8 cellular contexts compared by ENCODE assay signal in the genomic region with DNA sequence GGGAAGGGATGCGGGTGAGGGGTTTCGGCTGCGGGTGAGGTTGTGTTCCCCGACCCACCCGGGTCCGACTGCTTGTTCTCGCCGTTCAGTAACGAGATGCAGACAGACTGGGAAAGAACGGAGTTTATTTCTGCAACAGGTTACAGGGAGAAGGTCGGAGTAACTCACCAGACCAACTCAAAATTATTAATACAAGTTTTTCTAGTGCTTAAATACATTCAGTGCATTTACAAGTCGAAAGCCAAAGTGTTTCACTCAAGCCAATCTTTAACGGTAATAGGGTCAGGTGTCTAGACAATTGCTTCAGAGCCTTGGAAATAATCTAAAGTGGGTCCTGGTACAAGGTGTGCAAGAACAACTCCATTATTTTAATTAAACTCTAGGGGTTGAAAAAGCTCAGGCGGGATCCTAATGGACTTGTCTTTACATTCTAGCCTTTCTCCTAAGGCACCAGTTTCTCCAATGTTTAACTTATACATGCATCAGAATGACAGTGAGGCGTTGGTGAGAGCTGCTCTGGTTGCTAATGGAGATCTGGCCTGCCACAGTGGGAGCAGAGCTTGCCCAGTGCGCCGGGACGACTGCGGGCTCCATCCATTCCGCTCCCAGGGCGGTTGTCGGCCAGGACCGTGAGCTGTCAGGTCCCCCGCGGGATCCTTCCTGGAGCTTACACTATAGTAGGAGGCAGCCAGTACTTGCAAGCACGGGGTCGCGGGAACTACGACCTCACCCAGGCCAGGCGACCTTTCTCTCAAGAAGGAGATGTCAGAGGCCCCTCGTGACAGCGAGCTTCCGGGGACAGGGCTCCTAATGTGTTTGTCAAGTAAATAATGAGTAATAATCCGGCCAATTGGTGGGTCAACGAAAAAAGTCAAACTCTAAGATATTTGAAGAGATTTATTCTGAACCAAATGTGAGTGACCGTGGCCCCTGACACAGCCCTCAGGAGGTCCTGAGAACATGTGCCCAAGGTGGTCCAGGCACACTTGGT. TPM values are rescaled to one million over a fixed set of nuclear protein-coding genes. Genes with fewer than 3 reads are reported as not detected.
A peak's percentile ranks its signal among the peaks of the same experiment; 100 is the strongest.
DNase-seq lines count a peak whose midpoint lies in the region; ATAC-seq and TF ChIP-seq lines count a peak whose summit lies in the region.

No MANE protein-coding gene starts in this region.

- peaks cover 0 to 4% (median 0%) of the 10 kb centered on the region in 11 experiments; a peak in 2 of 22 replicates for H3K36me3 ChIP-seq in BLaER1 treated with 17β-estradiol and CSF1 and Interleukin-3, amounts not matched to agents 10 nM and 100 nM
- no peaks in the 10 kb centered on the region for H3K36me3 ChIP-seq in esophagus (ENCODE audit: control insufficient read depth in 2 of 2, insufficient read depth in 2 of 2, low read length in 1 of 2)

- no peaks in the 10 kb centered on the region for H3K9me3 ChIP-seq in BLaER1 treated with 17β-estradiol and CSF1 and Interleukin-3, amounts not matched to agents 10 nM and 100 nM (replicated peaks in 1 of 11)
- H3K9me3 ChIP-seq in esophagus (ENCODE audit: control insufficient read depth in 2 of 2, insufficient read depth in 1 of 2, low read depth in 1 of 2, low read length in 1 of 2), result no peaks in the 10 kb centered on the region

- no peaks in the 10 kb centered on the region for H3K36me3 Mint-ChIP-seq in naive B cell

- H3K4me1 Mint-ChIP-seq in naive B cell, result peaks cover 31 to 44% (median 38%) of the 10 kb centered on the region in 3 donors

- no peaks in the 10 kb centered on the region for H3K9me3 Mint-ChIP-seq in naive B cell

- peaks cover 9 to 19% (median 12%) of the 10 kb centered on the region in 3 donors for H3K27me3 Mint-ChIP-seq in naive B cell

- no peak for TF ChIP-seq CTCF in RWPE1 (conservative IDR thresholded peaks at IDR 0.05; ENCODE audit: low read depth)

- peak overlapping the region; percentile 82 to 97 (median 88) for H3K4me2 ChIP-seq in BLaER1 treated with 17β-estradiol and CSF1 and Interleukin-3, amounts not matched to agents 10 nM and 100 nM

- DNase-seq in RWPE1 (ENCODE audit: low spot score) (no peak), naive B cell (no peak), NCI-H446 (lab: John Stamatoyannopoulos, UW) (no peak), NCI-H1105 treated with DMSO at 0.1 percent for 48 hours (lab: John Stamatoyannopoulos, UW) (no peak)

- peaks cover 16 to 40% (median 25%) of the 10 kb centered on the region in 11 experiments; a peak in 18 of 22 replicates for H4K20me1 ChIP-seq in BLaER1 treated with 17β-estradiol and CSF1 and Interleukin-3, amounts not matched to agents 10 nM and 100 nM

- 29 to 32% methylated on average over 36 of the region's 36 CpGs for WGBS in esophagus, 2 donors

- H3K4me3 ChIP-seq in BLaER1 treated with 17β-estradiol and CSF1 and Interleukin-3, amounts not matched to agents 10 nM and 100 nM, result peak overlapping the region; percentile 73 to 90 (median 82)
- H3K4me3 ChIP-seq in esophagus (ENCODE audit: low read depth in 1 of 2, low read length in 2 of 2), result peak overlapping the region; percentile 75 to 81

- peak; percentile 11 for ATAC-seq in GM21447 (IDR thresholded peaks at IDR 0.05; ENCODE audit: unreplicated experiment)
- peak; percentile 2 to 3 for ATAC-seq in naive B cell (ENCODE audit: low read depth in 2 of 2)
- ATAC-seq in HG02571 (IDR thresholded peaks at IDR 0.05; ENCODE audit: unreplicated experiment), result no peak

- H3K27ac ChIP-seq in BLaER1 treated with 17β-estradiol and CSF1 and Interleukin-3, amounts not matched to agents 10 nM and 100 nM, result peak overlapping the region; percentile 19 to 92 (median 86); a peak in 21 of 22 replicates
- H3K27ac ChIP-seq in RWPE1 (peak overlapping the region; percentile 91), esophagus (ENCODE audit: low read depth in 2 of 2, low read length in 1 of 2) (peak overlapping the region; percentile 94 to 99)

- POLR2A ChIA-PET in RWPE1 (lab: Yijun Ruan, JAX; ENCODE audit: low non-redundant PET), result interaction anchor here (0.6 to 1.7 kb wide), 3 partner anchors 24 to 222 kb away, joined by 3 to 4 read pairs (median 3); no protein-coding TSS in a partner anchor

- peak overlapping the region; percentile 79 to 95 (median 91) for H3K9ac ChIP-seq in BLaER1 treated with 17β-estradiol and CSF1 and Interleukin-3, amounts not matched to agents 10 nM and 100 nM

- H3K27me3 ChIP-seq in BLaER1 treated with 17β-estradiol and CSF1 and Interleukin-3, amounts not matched to agents 10 nM and 100 nM, result no peaks in the 10 kb centered on the region
- no peaks in the 10 kb centered on the region for H3K27me3 ChIP-seq in esophagus (ENCODE audit: control insufficient read depth in 1 of 2, insufficient read depth in 2 of 2, low read length in 2 of 2)

- H3K4me3 Mint-ChIP-seq in naive B cell, result peak overlapping the region; percentile 91 to 99 (median 96)

- H3K27ac Mint-ChIP-seq in naive B cell, result peak overlapping the region in 5 of 6 donors; percentile 83 to 97 (median 96)

- CTCF ChIA-PET in RWPE1 (lab: Yijun Ruan, JAX), result no interaction called here

- H3K4me1 ChIP-seq in BLaER1 treated with 17β-estradiol and CSF1 and Interleukin-3, amounts not matched to agents 10 nM and 100 nM, result peaks cover 30 to 40% (median 35%) of the 10 kb centered on the region in 10 experiments
- H3K4me1 ChIP-seq in esophagus (ENCODE audit: control insufficient read depth in 2 of 2, insufficient read depth in 2 of 2, low read length in 1 of 2), result peaks cover 0 to 6% of the 10 kb centered on the region in 2 donors

RNA-seq across cellular contexts. Expression of a gene that starts 0.8 kb away (rescaled TPM):
- 100 to 1,000 TPM; 137 to 161 TPM for polyA plus RNA-seq in esophagus
- polyA plus RNA-seq in naive B cell (ENCODE audit: low read depth in 6 of 6), result 10 to 100 TPM; 47.7 to 83.7 (median 65.3) TPM

RNA-seq across cellular contexts. Expression of a gene that starts 4.1 kb away (rescaled TPM):
- polyA plus RNA-seq in esophagus (under 1 TPM; 0.75 to 0.88 TPM), naive B cell (ENCODE audit: low read depth in 6 of 6) (under 1 TPM in 4 of 6 donors, not detected in 2; 0.10 to 0.28 (median 0.20) TPM)

RNA-seq across cellular contexts. Expression of a gene that starts 32.1 kb away (rescaled TPM):
- polyA plus RNA-seq in esophagus (1 to 10 TPM in 1 of 2 donors, under 1 TPM in 1; 0.53 to 1.0 TPM), naive B cell (ENCODE audit: low read depth in 6 of 6) (1 to 10 TPM in 1 of 6 donors, under 1 TPM in 4, not detected in 1; 0.39 to 1.2 (median 0.56) TPM)
